18 cellular contexts compared by ENCODE assay signal in genomic region chr9:128877852-128878251, GRCh38. TPM values are rescaled to one million over a fixed set of nuclear protein-coding genes. Genes with fewer than 3 reads are reported as not detected.
DNase-seq lines count a peak whose midpoint lies in the region; ATAC-seq, FAIRE-seq and TF ChIP-seq lines count a peak whose summit lies in the region.
"Had no signal": no experiment of that assay in that cellular context is flagged by ENCODE, and none has a peak within 500 bp of the region (broad histone marks: within the 10 kb centered on the region; RNA-seq: fewer than 3 reads in every experiment).

No MANE protein-coding gene starts in this region.

- no peak for FAIRE-seq in RCC 7860 (lab: Jason Lieb, UNC)
- no peak for FAIRE-seq in pancreas (lab: Jason Lieb, UNC)
- FAIRE-seq: endothelial cell of umbilical vein, urothelium cell line had no signal

- no peaks in the 10 kb centered on the region for H3K9me3 ChIP-seq in right cardiac atrium (ENCODE audit: control insufficient read depth, low read length)
- no peaks in the 10 kb centered on the region for H3K9me3 ChIP-seq in pancreas
- H3K9me3 ChIP-seq: Peyer's patch had no signal

- intact Hi-C loops in right cardiac atrium (cut with DNase I) (no loop called here), Right ventricle myocardium superior (cut with DNase I) (no loop called here), pancreas (cut with DNase I) (no loop called here)

- 77% methylated on average over 5 of the region's 5 CpGs for WGBS in right cardiac atrium
- 72 to 84% methylated on average over 5 of the region's 5 CpGs for WGBS in pancreas, 2 donors

- no peak for TF ChIP-seq CTCF in coronary artery (IDR thresholded peaks at IDR 0.05)
- TF ChIP-seq CTCF in pancreas (IDR thresholded peaks at IDR 0.05), result no peak

- no peak for ATAC-seq in right cardiac atrium
- ATAC-seq in Right ventricle myocardium superior (ENCODE audit: poor library complexity), result no peak
- no peak for ATAC-seq in HG03442 (IDR thresholded peaks at IDR 0.05; ENCODE audit: unreplicated experiment)
- no peak for ATAC-seq in pancreas

- no peak for DNase-seq in right cardiac atrium
- no peak for DNase-seq in Right ventricle myocardium superior
- DNase-seq in RCC 7860 (ENCODE audit: low spot score), result peak; percentile 30
- no peak for DNase-seq in coronary artery (ENCODE audit: low spot score)
- DNase-seq in SKM-1 treated with dmso at 0.1 percent for 144 hours (lab: John Stamatoyannopoulos, UW; ENCODE audit: unreplicated experiment), result no peak
- no peak for DNase-seq in activated T-cell treated with anti-CD3 and anti-CD28 coated beads, Interleukin-2, amount 50 U/mL, for 48 hours
- DNase-seq in pancreas, result no peak
- DNase-seq: activated CD4-positive, CD25-positive, alpha-beta regulatory T cell treated with anti-CD3 and anti-CD28 coated beads, Interleukin-2, amount 50 U/mL, for 72 hours; activated effector memory CD4-positive, alpha-beta T cell treated with Interleukin-2 at 50 U/mL for 16 hours; EL; foreskin melanocyte; NCI-H146; NCI-H510A treated with DMSO at 0.1 percent for 48 hours; Peyer's patch had no signal

- no peaks in the 10 kb centered on the region for H3K36me3 ChIP-seq in pancreas
- H3K36me3 ChIP-seq: Peyer's patch had no signal

- H3K4me1 ChIP-seq in right cardiac atrium (ENCODE audit: control insufficient read depth, insufficient read depth, low read length) (peaks cover 8% of the 10 kb centered on the region), pancreas (no peaks in the 10 kb centered on the region)
- H3K4me1 ChIP-seq: parathyroid adenoma had no signal

- no peaks in the 10 kb centered on the region for H3K27me3 ChIP-seq in right cardiac atrium (ENCODE audit: control insufficient read depth, insufficient read depth)
- no peaks in the 10 kb centered on the region for H3K27me3 ChIP-seq in pancreas
- H3K27me3 ChIP-seq: Peyer's patch had no signal

- H3K27ac ChIP-seq in right cardiac atrium (ENCODE audit: low read length), result peak overlapping the region; percentile 62
- H3K27ac ChIP-seq in coronary artery, result peak overlapping the region; percentile 75 to 82
- no peak overlapping the region for H3K27ac ChIP-seq in pancreas
- H3K27ac ChIP-seq: parathyroid adenoma, Peyer's patch had no signal

- H3K4me3 ChIP-seq in right cardiac atrium (ENCODE audit: low read length) (no peak overlapping the region), coronary artery (no peak overlapping the region), pancreas (no peak overlapping the region)
- H3K4me3 ChIP-seq: Peyer's patch had no signal

RNA-seq across cellular contexts. Expression of gene KYAT1, which starts 3.9 kb away (rescaled TPM):
- total RNA-seq in right cardiac atrium (10 to 100 TPM; 10.1 to 18.0 (median 14.0) TPM), Right ventricle myocardium superior (12.6 TPM), pancreas (1 to 10 TPM; 1.1 to 2.9 (median 1.5) TPM)
- polyA plus RNA-seq in right cardiac atrium (14.7 TPM), pancreas (1 to 10 TPM; 4.2 to 5.2 TPM)

RNA-seq across cellular contexts. Expression of gene LRRC8A, which starts 4.1 kb away (rescaled TPM):
- total RNA-seq in right cardiac atrium, result 10 to 100 TPM; 22.5 to 49.8 (median 26.3) TPM
- 28.3 TPM for polyA plus RNA-seq in right cardiac atrium
- 20.2 TPM for total RNA-seq in Right ventricle myocardium superior
- 10 to 100 TPM in 4 of 6 donors, 1 to 10 TPM in 2; 8.7 to 20.4 (median 10.4) TPM for total RNA-seq in pancreas
- 10 to 100 TPM in 1 of 2 donors, 1 to 10 TPM in 1; 9.2 to 10.1 TPM for polyA plus RNA-seq in pancreas

RNA-seq across cellular contexts. Expression of gene PHYHD1, which starts 42.9 kb away (rescaled TPM):
- total RNA-seq in right cardiac atrium (10 to 100 TPM; 30.4 to 64.4 (median 38.0) TPM), Right ventricle myocardium superior (28.7 TPM), pancreas (10 to 100 TPM; 20.7 to 48.7 (median 42.2) TPM)
- polyA plus RNA-seq in right cardiac atrium (57.8 TPM), pancreas (10 to 100 TPM; 45.7 to 71.3 TPM)

RNA-seq across cellular contexts. Expression of gene SPOUT1, which starts 48.3 kb away (rescaled TPM):
- total RNA-seq in right cardiac atrium (10 to 100 TPM; 13.4 to 22.1 (median 17.2) TPM), Right ventricle myocardium superior (15.8 TPM), pancreas (10 to 100 TPM; 14.8 to 28.0 (median 20.6) TPM)
- polyA plus RNA-seq in right cardiac atrium (11.9 TPM), pancreas (10 to 100 TPM; 28.8 to 32.8 TPM)

RNA-seq across cellular contexts. Expression of gene ENDOG, which starts 59.6 kb away (rescaled TPM):
- 10 to 100 TPM; 42.9 to 70.5 (median 56.6) TPM for total RNA-seq in right cardiac atrium
- polyA plus RNA-seq in right cardiac atrium, result 64.5 TPM
- total RNA-seq in Right ventricle myocardium superior, result 89.0 TPM
- 10 to 100 TPM; 12.2 to 23.0 (median 14.3) TPM for total RNA-seq in pancreas
- polyA plus RNA-seq in pancreas, result 10 to 100 TPM; 14.0 to 16.0 TPM

Comparison
In these comparisons a context has a peak if more than half of its experiments do, and no peak if none do; other contexts are left out.
1. H3K27ac ChIP-seq: peak in right cardiac atrium (single experiment) and coronary artery (2 of 2); none in pancreas (0 of 4).